ENCODE assay signal across 27 cellular contexts in the genomic region with DNA sequence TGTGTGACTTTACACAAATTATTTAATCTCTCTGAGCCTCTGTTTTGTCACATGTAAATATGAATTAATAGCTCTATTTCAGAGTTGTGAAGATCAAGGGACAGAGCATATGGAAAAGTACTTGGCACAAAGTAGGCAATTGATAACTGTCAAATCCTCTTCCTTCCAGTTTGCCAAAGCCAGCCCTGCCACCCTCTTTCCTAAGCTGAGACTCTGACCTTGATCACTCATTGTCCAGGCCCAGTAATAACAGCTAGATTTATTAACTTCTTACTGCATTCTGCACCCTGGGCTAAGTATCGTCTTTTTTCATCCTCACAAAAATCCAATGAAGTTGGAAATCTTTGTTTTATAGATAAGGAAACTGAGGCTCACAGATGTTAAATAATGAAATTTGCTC.
DNase-seq lines count a peak whose midpoint lies in the region; ATAC-seq, FAIRE-seq and TF ChIP-seq lines count a peak whose summit lies in the region.
"Had no signal": no experiment of that assay in that cellular context is flagged by ENCODE, and none has a peak within 500 bp of the region (broad histone marks: within the 10 kb centered on the region; RNA-seq: fewer than 3 reads in every experiment).

No MANE protein-coding gene starts in this region.

- H3K36me3 ChIP-seq in Karpas-422 (ENCODE audit: insufficient read depth, low read length): peaks cover 3% of the 10 kb centered on the region; the same call in 1 of the 2 replicates
- no peaks in the 10 kb centered on the region for H3K36me3 ChIP-seq in esophagus muscularis mucosa
- H3K36me3 ChIP-seq in small intestine (ENCODE audit: control insufficient read depth in 2 of 2, insufficient read depth in 2 of 2, low read length in 2 of 2): no peaks in the 10 kb centered on the region
- no peaks in the 10 kb centered on the region for H3K36me3 ChIP-seq in lower lobe of right lung
- H3K36me3 ChIP-seq: BLaER1 had no signal

- H3K9me2 ChIP-seq in Karpas-422 (replicated peaks; ENCODE audit: insufficient read depth, low read length): no peaks in the 10 kb centered on the region

- DNase-seq in Karpas-422 (no peak), esophagus muscularis mucosa (ENCODE audit: extremely low spot score) (peak; percentile 14), left lobe of liver (ENCODE audit: low spot score) (no peak), small intestine (peak; percentile 59), lower lobe of right lung (no peak)
- DNase-seq: AML-193; C1 segment of cervical spinal cord; CD4-positive, alpha-beta memory T cell; CD4-positive, CD25-positive, alpha-beta regulatory T cell; CD8-positive, alpha-beta memory T cell; COR-L47; DMS 273 treated with DMSO at 0.1 percent for 48 hours; DMS153; DMS53; DMS79; DND-41; EL; GDM1 had no signal

- H3K27me3 ChIP-seq in Karpas-422 (ENCODE audit: low read length) (no peaks in the 10 kb centered on the region), esophagus muscularis mucosa (no peaks in the 10 kb centered on the region), small intestine (ENCODE audit: control insufficient read depth in 2 of 2, insufficient read depth in 2 of 2, low read length in 2 of 2) (no peaks in the 10 kb centered on the region), lower lobe of right lung (ENCODE audit: low read depth) (no peaks in the 10 kb centered on the region)
- H3K27me3 ChIP-seq: BLaER1 had no signal

- ATAC-seq in left lobe of liver (peak; percentile 21), GM21619 (IDR thresholded peaks at IDR 0.05; ENCODE audit: unreplicated experiment) (no peak), GM18870 (IDR thresholded peaks at IDR 0.05; ENCODE audit: unreplicated experiment) (no peak), lower lobe of right lung (no peak)
- ATAC-seq: A549, GM12878 had no signal

- intact Hi-C loops in esophagus muscularis mucosa (cut with DNase I): no loop called here
- intact Hi-C loops in lower lobe of right lung (cut with DNase I): no loop called here

- H3K9ac ChIP-seq in Karpas-422 (ENCODE audit: low read length): no peak overlapping the region
- H3K9ac ChIP-seq: BLaER1 had no signal

- H3K4me2 ChIP-seq in Karpas-422 (ENCODE audit: low read depth, low read length, poor library complexity, severe bottlenecking): no peak overlapping the region
- H3K4me2 ChIP-seq: A549, BLaER1 had no signal

- H3K9me3 ChIP-seq in Karpas-422 (ENCODE audit: low read length) (peaks cover 5% of the 10 kb centered on the region; the same call in 1 of the 2 replicates), esophagus muscularis mucosa (peaks cover 0 to 12% (median 3%) of the 10 kb centered on the region in 4 donors), small intestine (ENCODE audit: control insufficient read depth, low read depth) (peaks cover 2% of the 10 kb centered on the region), lower lobe of right lung (no peaks in the 10 kb centered on the region)
- H3K9me3 ChIP-seq: A549 had no signal

- H2AFZ ChIP-seq in Karpas-422 (ENCODE audit: low read length): 0 out of 2 replicates have a peak overlapping the region, but pooled peaks have one; percentile 16

- H3K27ac ChIP-seq in Karpas-422 (ENCODE audit: low read length) (no peak overlapping the region), esophagus muscularis mucosa (replicated peaks in 1 of 4) (no peak overlapping the region), small intestine (ENCODE audit: low read depth in 1 of 2, low read length in 1 of 2) (peak overlapping the region in 1 of 2 donors; percentile 41), lower lobe of right lung (no peak overlapping the region)
- H3K27ac ChIP-seq: 22Rv1, A549, BLaER1 had no signal

- no peak for FAIRE-seq in small intestine (lab: Jason Lieb, UNC)
- FAIRE-seq: A549, GM12878, GM12892, GM18507, GM19239 had no signal

- H3K79me2 ChIP-seq in Karpas-422 (ENCODE audit: low read length): no peaks in the 10 kb centered on the region

- TF ChIP-seq CTCF in esophagus muscularis mucosa (IDR thresholded peaks at IDR 0.05) (no peak), lower lobe of right lung (IDR thresholded peaks at IDR 0.05) (no peak)

- no peak for TF ChIP-seq POLR2A in esophagus muscularis mucosa (IDR thresholded peaks at IDR 0.05; ENCODE audit: low read depth)

- no peak overlapping the region for H3K4me3 ChIP-seq in Karpas-422 (ENCODE audit: low read length)
- no peak overlapping the region for H3K4me3 ChIP-seq in esophagus muscularis mucosa
- no peak overlapping the region for H3K4me3 ChIP-seq in small intestine (ENCODE audit: low read depth in 1 of 2, low read length in 2 of 2)
- H3K4me3 ChIP-seq in lower lobe of right lung: no peak overlapping the region
- H3K4me3 ChIP-seq: A549, BLaER1, GM12878 had no signal

- WGBS in esophagus muscularis mucosa: 83% methylated on average over 1 of the region's 1 CpG
- WGBS in small intestine, 3 donors: 18 to 52% (median 32%) methylated on average over 1 of the region's 1 CpG

- H3K4me1 ChIP-seq in Karpas-422 (ENCODE audit: low read length): peaks cover 31% of the 10 kb centered on the region
- H3K4me1 ChIP-seq in esophagus muscularis mucosa: no peaks in the 10 kb centered on the region
- peaks cover 0 to 4% of the 10 kb centered on the region in 2 donors for H3K4me1 ChIP-seq in small intestine (ENCODE audit: control insufficient read depth in 2 of 2, insufficient read depth in 1 of 2, low read depth in 1 of 2, low read length in 1 of 2)
- H3K4me1 ChIP-seq in lower lobe of right lung: no peaks in the 10 kb centered on the region
- H3K4me1 ChIP-seq: A549, BLaER1 had no signal

- no peaks in the 10 kb centered on the region for H4K20me1 ChIP-seq in Karpas-422 (ENCODE audit: insufficient read depth, low read depth, low read length)
- H4K20me1 ChIP-seq: BLaER1 had no signal

- TF ChIP-seq EP300 in esophagus muscularis mucosa (IDR thresholded peaks at IDR 0.05): no peak

Comparison
In these comparisons a context has a peak if more than half of its experiments do, and no peak if none do; other contexts are left out.
1. DNase-seq: peak in esophagus muscularis mucosa (single experiment) and small intestine (single experiment); none in Karpas-422 (single experiment), left lobe of liver (single experiment) and lower lobe of right lung (single experiment).